Comparison of ENCODE assay signal across 17 cellular contexts in the genomic region with DNA sequence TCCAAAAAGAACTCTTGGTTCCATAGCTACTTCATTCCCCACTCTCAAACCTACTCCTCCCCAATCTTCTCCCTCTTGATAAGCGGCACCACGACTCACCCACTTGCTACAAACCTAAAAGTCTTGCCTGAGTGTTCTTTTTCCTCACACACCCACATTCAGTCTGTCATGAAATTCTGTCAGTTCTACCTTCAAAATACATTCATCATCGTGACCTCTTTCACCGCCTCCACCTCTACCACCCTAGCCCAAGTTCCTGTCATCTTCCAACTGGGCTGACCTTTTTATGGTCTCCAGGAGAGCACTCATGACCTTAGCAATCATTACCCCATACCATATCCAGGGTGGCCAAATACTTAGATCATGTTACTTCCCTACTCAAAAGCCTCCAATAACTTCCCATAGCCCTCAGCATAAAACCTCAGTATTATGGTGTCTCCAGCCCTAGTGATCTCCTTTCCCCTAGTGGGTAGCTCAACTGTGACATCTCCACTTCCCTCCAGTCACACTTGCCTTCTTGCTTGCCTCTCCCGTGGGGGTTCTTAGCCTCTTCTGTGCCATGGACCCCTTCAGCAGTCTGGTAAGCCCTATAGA.
"Had no signal": no experiment of that assay in that cellular context is flagged by ENCODE, and none has a peak within 500 bp of the region (broad histone marks: within the 10 kb centered on the region; RNA-seq: fewer than 3 reads in every experiment).

No MANE protein-coding gene starts in this region.

- H3K27ac ChIP-seq: cardiac muscle cell, foreskin keratinocyte, SJSA1, tibial nerve, WERI-Rb-1 had no signal

- H3K27ac Mint-ChIP-seq: dendritic cell treated with granulocyte-macrophage colony-stimulating factor and Interleukin-4, amounts not matched to agents 40 ng/mL and 50 ng/mL, for 4 days; naive thymus-derived CD4-positive, alpha-beta T cell had no signal

- H3K27me3 Mint-ChIP-seq: dendritic cell treated with granulocyte-macrophage colony-stimulating factor and Interleukin-4, amounts not matched to agents 40 ng/mL and 50 ng/mL, for 4 days had no signal

- ATAC-seq: foreskin keratinocyte; naive thymus-derived CD4-positive, alpha-beta T cell had no signal

- H3K4me1 ChIP-seq: foreskin keratinocyte had no signal

- H3K27me3 ChIP-seq: cardiac muscle cell, foreskin keratinocyte, SJSA1, tibial nerve had no signal

- DNase-seq: activated gamma-delta T cell treated with Interleukin-2 at 50 U/mL for 16 hours; activated T-cell treated with anti-CD3 and anti-CD28 coated beads, Interleukin-2, amount 50 U/mL, for 48 hours; effector CD4-positive, alpha-beta T cell; kidney; naive thymus-derived CD4-positive, alpha-beta T cell; retina; stimulated activated CD4-positive, alpha-beta T cell treated with anti-CD3 and anti-CD28 coated beads, Interleukin-2, amount 100 ng/mL, for 48 hours; stimulated activated CD8-positive, alpha-beta memory T cell treated with anti-CD3 and anti-CD28 coated beads, Interleukin-4, amount 100 ng/mL, for 48 hours; stimulated activated naive CD4-positive, alpha-beta T cell treated with Interleukin-2 at 50 U/mL for 16 hours; T-helper 1 cell; WERI-Rb-1 had no signal

- H3K4me3 Mint-ChIP-seq: dendritic cell treated with granulocyte-macrophage colony-stimulating factor and Interleukin-4, amounts not matched to agents 40 ng/mL and 50 ng/mL, for 4 days had no signal

- H3K9me3 ChIP-seq: SJSA1, tibial nerve had no signal

- H3K36me3 ChIP-seq: cardiac muscle cell, SJSA1, tibial nerve, WERI-Rb-1 had no signal

- H3K4me3 ChIP-seq: cardiac muscle cell, lung, SJSA1, tibial nerve had no signal
